ENCODE assay signal across 31 cellular contexts in the genomic region with DNA sequence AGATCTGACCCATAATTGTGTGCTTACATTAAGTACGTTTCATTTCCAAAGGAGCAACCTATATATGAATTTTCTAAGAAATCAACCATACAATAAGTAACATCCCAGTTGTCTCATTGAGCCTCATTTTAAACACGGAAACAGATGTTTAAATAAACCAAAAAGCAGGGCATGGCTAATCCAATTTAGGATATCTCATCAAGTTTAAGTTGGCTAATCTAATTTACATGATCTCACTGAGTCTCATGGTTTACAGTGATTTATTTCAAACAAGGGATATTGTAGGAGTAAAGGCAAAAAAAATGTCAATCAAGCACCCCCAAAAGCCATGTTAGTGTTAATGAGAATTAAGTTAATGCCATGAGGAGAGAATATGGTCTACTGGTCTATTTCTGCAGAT.
"Had no signal": no experiment of that assay in that cellular context is flagged by ENCODE, and none has a peak within 500 bp of the region (broad histone marks: within the 10 kb centered on the region; RNA-seq: fewer than 3 reads in every experiment).

No MANE protein-coding gene starts in this region.

- H3K27ac ChIP-seq: adrenal gland, body of pancreas, esophagus muscularis mucosa, foreskin keratinocyte, gastrocnemius medialis, heart left ventricle, WERI-Rb-1 had no signal

- H3K4me3 ChIP-seq: adrenal gland, body of pancreas, esophagus muscularis mucosa, gastrocnemius medialis, heart left ventricle had no signal

- H3K27me3 ChIP-seq: adrenal gland, body of pancreas, esophagus muscularis mucosa, foreskin keratinocyte, gastrocnemius medialis, heart left ventricle had no signal

- H3K36me3 ChIP-seq: adrenal gland, esophagus muscularis mucosa, gastrocnemius medialis, heart left ventricle, WERI-Rb-1 had no signal

- DNase-seq: activated B cell treated with CpG ODN at 0.5 μM for 24 hours; activated CD4-positive, alpha-beta memory T cell treated with anti-CD3 and anti-CD28 coated beads for 36 hours; activated CD4-positive, alpha-beta T cell treated with anti-CD3 and anti-CD28 coated beads for 48 hours; activated CD8-positive, alpha-beta memory T cell treated with anti-CD3 and anti-CD28 coated beads, Interleukin-2, amount 10 ng/mL, durations not matched to agents 7 days and 5 days; activated CD8-positive, alpha-beta memory T cell treated with anti-CD3 and anti-CD28 coated beads, Interleukin-2, amount 50 U/mL, for 4 hours; activated CD8-positive, alpha-beta T cell treated with anti-CD3 and anti-CD28 coated beads, Interleukin-2, amount 10 ng/mL, durations not matched to agents 7 days and 5 days; activated effector memory CD4-positive, alpha-beta T cell treated with anti-CD3 and anti-CD28 coated beads, Interleukin-2, amount 50 U/mL, for 16 hours; activated naive CD4-positive, alpha-beta T cell treated with anti-CD3 and anti-CD28 coated beads for 36 hours; activated naive CD8-positive, alpha-beta T cell treated with anti-CD3 and anti-CD28 coated beads for 36 hours; activated naive CD8-positive, alpha-beta T cell treated with anti-CD3 and anti-CD28 coated beads, Interleukin-2, amount 50 U/mL, for 24 hours; activated T-cell treated with anti-CD3 and anti-CD28 coated beads, Interleukin-2, amount 50 U/mL, for 1 hour; activated T-cell treated with anti-CD3 and anti-CD28 coated beads, Interleukin-2, amount 50 U/mL, for 48 hours; adrenal gland; amygdala; aorta; body of pancreas; caudate nucleus; cortex of kidney; dermis blood vessel endothelial cell; effector CD4-positive, alpha-beta T cell; effector memory CD8-positive, alpha-beta T cell; erythroblast; foreskin keratinocyte; gastrocnemius medialis; glutamatergic neuron; heart left ventricle; T1000; WERI-Rb-1 had no signal

- H3K4me1 ChIP-seq: adrenal gland, body of pancreas, esophagus muscularis mucosa, foreskin keratinocyte, gastrocnemius medialis, heart left ventricle had no signal

- FAIRE-seq: colon had no signal

- H3K9me3 ChIP-seq: adrenal gland, body of pancreas, esophagus muscularis mucosa, gastrocnemius medialis, heart left ventricle had no signal

- ATAC-seq: activated CD4-positive, CD25-positive, alpha-beta regulatory T cell treated with anti-CD3 and anti-CD28 coated beads, Interleukin-2, amount 50 U/mL, for 24 hours; activated CD8-positive, alpha-beta memory T cell treated with anti-CD3 and anti-CD28 coated beads, Interleukin-2, amount 10 ng/mL, durations not matched to agents 7 days and 5 days; activated CD8-positive, alpha-beta T cell treated with anti-CD3 and anti-CD28 coated beads, Interleukin-2, amount 10 ng/mL, durations not matched to agents 7 days and 5 days; activated naive CD8-positive, alpha-beta T cell treated with anti-CD3 and anti-CD28 coated beads, Interleukin-2, amount 50 U/mL, for 24 hours; body of pancreas; effector memory CD8-positive, alpha-beta T cell; foreskin keratinocyte; gastrocnemius medialis; heart left ventricle had no signal
